In genomic region chr12:108514973-108515814, GRCh38 we compare ENCODE assay signal across 8 cellular contexts. TPM values are rescaled to one million over a fixed set of nuclear protein-coding genes. Genes with fewer than 3 reads are reported as not detected.
DNase-seq lines count a peak whose midpoint lies in the region; ATAC-seq and TF ChIP-seq lines count a peak whose summit lies in the region.

Gene FICD (plus strand): TSS chr12:108515277. CDS start chr12:108516973, 1,696 bp downstream.

- H3K27ac Mint-ChIP-seq in nephron = peak within 1 kb of the TSS in 1 of 3 experiments; percentile 32

- in situ Hi-C loops in G401 (cut with HindIII; ENCODE audit: low sequenced_read_pairs) = no loop called here
- in situ Hi-C loops in HAP-1 (cut with MboI; ENCODE audit: low sequenced_read_pairs) = loop anchor here (25.0 kb wide), 1 partner anchor 828 kb away; the partner anchor contains the start of gene PWP1

- peaks cover 7% of the 10 kb centered on the region; the same call in 1 of the 2 replicates for H3K4me1 ChIP-seq in HAP-1

- H3K4me1 Mint-ChIP-seq in nephron = peaks cover 13% of the 10 kb centered on the region

- DNase-seq in G401 (ENCODE audit: low spot score) (peak; percentile 100), HAP-1 (ENCODE audit: low spot score in 2 of 2) (peak; percentile 94 to 100), MG63 (peak; percentile 99), SHP77 (lab: John Stamatoyannopoulos, UW) (peak; percentile 97 to 100), fibroblast of the aortic adventitia (ENCODE audit: low read depth) (peak; percentile 96)
- DNase-seq in activated effector memory CD4-positive, alpha-beta T cell treated with Interleukin-2 at 50 U/mL for 16 hours = peak; percentile 99
- DNase-seq in stimulated activated naive CD8-positive, alpha-beta T cell treated with anti-CD3 and anti-CD28 coated beads, Interleukin-15, Interleukin-2, amounts not matched to agents 100 U/mL and 50 U/mL, for 24 hours = peak; percentile 99

- H3K9me3 ChIP-seq in HAP-1 = no peaks in the 10 kb centered on the region
- H3K9me3 ChIP-seq in MG63 = no peaks in the 10 kb centered on the region

- TF ChIP-seq CTCF in fibroblast of the aortic adventitia (IDR thresholded peaks at IDR 0.05; ENCODE audit: insufficient read depth, low read length) (no peak), nephron (IDR thresholded peaks at IDR 0.05; ENCODE audit: unreplicated experiment in 3 of 3) (no peak)

- H3K36me3 ChIP-seq in HAP-1 (replicated peaks) (peaks cover 31% of the 10 kb centered on the region), MG63 (peaks cover 15% of the 10 kb centered on the region)

- no peaks in the 10 kb centered on the region for H3K27me3 Mint-ChIP-seq in nephron (ENCODE audit: low read depth)

- peaks cover 17% of the 10 kb centered on the region for H3K36me3 Mint-ChIP-seq in nephron (ENCODE audit: low read depth)

- H3K27me3 ChIP-seq in HAP-1 (ENCODE audit: low read depth) (no peaks in the 10 kb centered on the region), MG63 (peaks cover 3% of the 10 kb centered on the region; the same call in 1 of the 2 replicates)

- H3K9me3 Mint-ChIP-seq in nephron = no peaks in the 10 kb centered on the region

- H3K4me3 ChIP-seq in HAP-1 (peak within 1 kb of the TSS; percentile 74), MG63 (peak within 1 kb of the TSS; percentile 78), fibroblast of the aortic adventitia (ENCODE audit: low read depth, low read length) (peak within 1 kb of the TSS; percentile 91)

- peak; percentile 93 for ATAC-seq in stimulated activated naive CD8-positive, alpha-beta T cell treated with anti-CD3 and anti-CD28 coated beads, Interleukin-15, Interleukin-2, amounts not matched to agents 100 U/mL and 50 U/mL, for 24 hours

- peak within 1 kb of the TSS; percentile 90 to 96 (median 94) for H3K4me3 Mint-ChIP-seq in nephron

RNA-seq across cellular contexts. Expression of gene FICD, which starts in this region (rescaled TPM):
- 1.0 and 1.7 TPM in 2 replicates for total RNA-seq in G401 (2014; rRNA removed; shearing (Covaris generic))
- 0.62 and 1.6 TPM in 2 replicates for total RNA-seq in MG63 (2014; rRNA removed; shearing (Covaris generic); ENCODE audit: low replicate concordance)
- total RNA-seq in fibroblast of the aortic adventitia (ENCODE audit: low replicate concordance) = 7.6 and 11.6 TPM in 2 replicates

Comparison
In these comparisons a context has a peak if more than half of its experiments do, and no peak if none do; other contexts are left out.
1. Peak in every context shown above with its lines: DNase-seq, ATAC-seq and H3K4me3 ChIP-seq.